1 cellular context compared by ENCODE assay signal in the genomic region with DNA sequence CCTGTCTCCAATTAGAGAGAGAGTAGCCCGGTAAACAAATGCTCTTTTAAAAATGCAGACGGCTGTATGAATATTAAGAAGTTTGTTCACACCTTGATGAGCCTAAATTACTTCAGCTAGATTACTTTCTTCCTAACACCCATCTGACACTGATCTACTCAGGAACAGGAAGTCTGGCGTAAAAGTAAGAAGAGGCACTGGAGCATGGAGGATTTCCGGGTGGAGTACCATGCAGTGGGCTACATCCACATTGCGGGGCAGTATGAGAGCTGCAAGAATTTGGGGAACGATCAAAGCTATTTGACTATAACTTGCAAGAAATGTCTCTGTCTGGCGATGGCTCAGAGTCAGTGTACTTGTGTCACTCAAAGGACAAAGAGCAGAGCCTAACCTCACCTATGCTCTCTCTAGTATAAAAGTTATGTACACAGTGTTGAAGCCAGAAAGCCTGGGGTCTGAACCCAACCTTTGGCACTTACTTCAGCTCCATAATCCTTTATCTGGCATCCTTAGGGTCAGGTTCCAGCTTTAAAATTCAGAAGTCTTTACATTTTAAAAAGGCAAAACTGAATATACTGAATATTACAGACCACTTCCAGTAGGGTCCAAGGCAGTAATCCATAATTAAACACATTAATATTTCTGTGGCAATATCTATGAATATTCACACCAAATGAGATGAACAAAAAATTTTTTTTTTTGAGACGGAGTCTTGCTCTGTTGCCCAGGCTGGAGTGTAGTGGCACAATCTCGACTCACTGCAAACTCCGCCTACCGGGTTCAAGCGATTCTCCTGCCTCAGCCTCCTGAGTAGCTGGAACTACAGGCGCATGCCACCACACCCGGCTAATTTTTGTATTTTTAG.
A peak's percentile ranks its signal among the peaks of the same experiment; 100 is the strongest.
TF ChIP-seq lines count a peak whose summit lies in the region.

No MANE protein-coding gene starts in this region.

TF ChIP-seq in HepG2, 621 proteins besides CTCF, POLR2A, EP300 and RAD21 (continued from another document and continues in another):
- TF ChIP-seq TOPORS (CRISPR knock-in tag; IDR thresholded peaks at IDR 0.05) (no peak), SUZ12 (IDR thresholded peaks at IDR 0.05; ENCODE audit: low read depth, low read length) (no peak), ZNF34 (CRISPR knock-in tag; IDR thresholded peaks at IDR 0.05; ENCODE audit: borderline replicate concordance) (no peak), ZNF556 (CRISPR knock-in tag; IDR thresholded peaks at IDR 0.05; ENCODE audit: borderline replicate concordance) (no peak), NCOA2 (CRISPR knock-in tag; IDR thresholded peaks at IDR 0.05) (peak; percentile 32; the same call in 1 of the 2 replicates), ZNF296 (CRISPR knock-in tag; conservative IDR thresholded peaks at IDR 0.05) (no peak), KLF15 (CRISPR knock-in tag; IDR thresholded peaks at IDR 0.05; ENCODE audit: borderline replicate concordance) (no peak), TAF15 (IDR thresholded peaks at IDR 0.05; ENCODE audit: low read depth, low read length, poor library complexity, severe bottlenecking) (no peak), POGZ (CRISPR knock-in tag; IDR thresholded peaks at IDR 0.05) (no peak), REPIN1 (CRISPR knock-in tag; IDR thresholded peaks at IDR 0.05; ENCODE audit: borderline replicate concordance, low read depth) (no peak), ZFAT (CRISPR knock-in tag; conservative IDR thresholded peaks at IDR 0.05) (no peak), ZNF713 (CRISPR knock-in tag; IDR thresholded peaks at IDR 0.05) (no peak), MYC (CRISPR knock-in tag; IDR thresholded peaks at IDR 0.05; ENCODE audit: borderline replicate concordance) (no peak), SRSF9 (IDR thresholded peaks at IDR 0.05; ENCODE audit: borderline replicate concordance, insufficient read depth, low read depth, low read length, poor library complexity, severe bottlenecking) (no peak), ZNF547 (CRISPR knock-in tag; IDR thresholded peaks at IDR 0.05) (no peak), GZF1 (CRISPR knock-in tag; IDR thresholded peaks at IDR 0.05) (no peak), WIZ (CRISPR knock-in tag; IDR thresholded peaks at IDR 0.05) (no peak), HOXA5 (CRISPR knock-in tag; IDR thresholded peaks at IDR 0.05) (no peak), ZNF569 (CRISPR knock-in tag; IDR thresholded peaks at IDR 0.05; ENCODE audit: borderline replicate concordance) (no peak), ZNF335 (CRISPR knock-in tag; IDR thresholded peaks at IDR 0.05) (no peak), ZNF839 (CRISPR knock-in tag; IDR thresholded peaks at IDR 0.05; ENCODE audit: borderline replicate concordance) (no peak), ZNF670 (CRISPR knock-in tag; IDR thresholded peaks at IDR 0.05; ENCODE audit: borderline replicate concordance) (no peak)
- TF ChIP-seq, protein P1, sequence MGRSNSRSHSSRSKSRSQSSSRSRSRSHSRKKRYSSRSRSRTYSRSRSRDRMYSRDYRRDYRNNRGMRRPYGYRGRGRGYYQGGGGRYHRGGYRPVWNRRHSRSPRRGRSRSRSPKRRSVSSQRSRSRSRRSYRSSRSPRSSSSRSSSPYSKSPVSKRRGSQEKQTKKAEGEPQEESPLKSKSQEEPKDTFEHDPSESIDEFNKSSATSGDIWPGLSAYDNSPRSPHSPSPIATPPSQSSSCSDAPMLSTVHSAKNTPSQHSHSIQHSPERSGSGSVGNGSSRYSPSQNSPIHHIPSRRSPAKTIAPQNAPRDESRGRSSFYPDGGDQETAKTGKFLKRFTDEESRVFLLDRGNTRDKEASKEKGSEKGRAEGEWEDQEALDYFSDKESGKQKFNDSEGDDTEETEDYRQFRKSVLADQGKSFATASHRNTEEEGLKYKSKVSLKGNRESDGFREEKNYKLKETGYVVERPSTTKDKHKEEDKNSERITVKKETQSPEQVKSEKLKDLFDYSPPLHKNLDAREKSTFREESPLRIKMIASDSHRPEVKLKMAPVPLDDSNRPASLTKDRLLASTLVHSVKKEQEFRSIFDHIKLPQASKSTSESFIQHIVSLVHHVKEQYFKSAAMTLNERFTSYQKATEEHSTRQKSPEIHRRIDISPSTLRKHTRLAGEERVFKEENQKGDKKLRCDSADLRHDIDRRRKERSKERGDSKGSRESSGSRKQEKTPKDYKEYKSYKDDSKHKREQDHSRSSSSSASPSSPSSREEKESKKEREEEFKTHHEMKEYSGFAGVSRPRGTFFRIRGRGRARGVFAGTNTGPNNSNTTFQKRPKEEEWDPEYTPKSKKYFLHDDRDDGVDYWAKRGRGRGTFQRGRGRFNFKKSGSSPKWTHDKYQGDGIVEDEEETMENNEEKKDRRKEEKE (IDR thresholded peaks at IDR 0.05) = no peak
- TF ChIP-seq, protein P2, sequence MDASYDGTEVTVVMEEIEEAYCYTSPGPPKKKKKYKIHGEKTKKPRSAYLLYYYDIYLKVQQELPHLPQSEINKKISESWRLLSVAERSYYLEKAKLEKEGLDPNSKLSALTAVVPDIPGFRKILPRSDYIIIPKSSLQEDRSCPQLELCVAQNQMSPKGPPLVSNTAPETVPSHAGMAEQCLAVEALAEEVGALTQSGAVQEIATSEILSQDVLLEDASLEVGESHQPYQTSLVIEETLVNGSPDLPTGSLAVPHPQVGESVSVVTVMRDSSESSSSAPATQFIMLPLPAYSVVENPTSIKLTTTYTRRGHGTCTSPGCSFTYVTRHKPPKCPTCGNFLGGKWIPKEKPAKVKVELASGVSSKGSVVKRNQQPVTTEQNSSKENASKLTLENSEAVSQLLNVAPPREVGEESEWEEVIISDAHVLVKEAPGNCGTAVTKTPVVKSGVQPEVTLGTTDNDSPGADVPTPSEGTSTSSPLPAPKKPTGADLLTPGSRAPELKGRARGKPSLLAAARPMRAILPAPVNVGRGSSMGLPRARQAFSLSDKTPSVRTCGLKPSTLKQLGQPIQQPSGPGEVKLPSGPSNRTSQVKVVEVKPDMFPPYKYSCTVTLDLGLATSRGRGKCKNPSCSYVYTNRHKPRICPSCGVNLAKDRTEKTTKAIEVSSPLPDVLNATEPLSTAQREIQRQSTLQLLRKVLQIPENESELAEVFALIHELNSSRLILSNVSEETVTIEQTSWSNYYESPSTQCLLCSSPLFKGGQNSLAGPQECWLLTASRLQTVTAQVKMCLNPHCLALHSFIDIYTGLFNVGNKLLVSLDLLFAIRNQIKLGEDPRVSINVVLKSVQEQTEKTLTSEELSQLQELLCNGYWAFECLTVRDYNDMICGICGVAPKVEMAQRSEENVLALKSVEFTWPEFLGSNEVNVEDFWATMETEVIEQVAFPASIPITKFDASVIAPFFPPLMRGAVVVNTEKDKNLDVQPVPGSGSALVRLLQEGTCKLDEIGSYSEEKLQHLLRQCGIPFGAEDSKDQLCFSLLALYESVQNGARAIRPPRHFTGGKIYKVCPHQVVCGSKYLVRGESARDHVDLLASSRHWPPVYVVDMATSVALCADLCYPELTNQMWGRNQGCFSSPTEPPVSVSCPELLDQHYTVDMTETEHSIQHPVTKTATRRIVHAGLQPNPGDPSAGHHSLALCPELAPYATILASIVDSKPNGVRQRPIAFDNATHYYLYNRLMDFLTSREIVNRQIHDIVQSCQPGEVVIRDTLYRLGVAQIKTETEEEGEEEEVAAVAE (CRISPR knock-in tag; IDR thresholded peaks at IDR 0.05; ENCODE audit: borderline replicate concordance) = no peak
- TF ChIP-seq, protein P3, sequence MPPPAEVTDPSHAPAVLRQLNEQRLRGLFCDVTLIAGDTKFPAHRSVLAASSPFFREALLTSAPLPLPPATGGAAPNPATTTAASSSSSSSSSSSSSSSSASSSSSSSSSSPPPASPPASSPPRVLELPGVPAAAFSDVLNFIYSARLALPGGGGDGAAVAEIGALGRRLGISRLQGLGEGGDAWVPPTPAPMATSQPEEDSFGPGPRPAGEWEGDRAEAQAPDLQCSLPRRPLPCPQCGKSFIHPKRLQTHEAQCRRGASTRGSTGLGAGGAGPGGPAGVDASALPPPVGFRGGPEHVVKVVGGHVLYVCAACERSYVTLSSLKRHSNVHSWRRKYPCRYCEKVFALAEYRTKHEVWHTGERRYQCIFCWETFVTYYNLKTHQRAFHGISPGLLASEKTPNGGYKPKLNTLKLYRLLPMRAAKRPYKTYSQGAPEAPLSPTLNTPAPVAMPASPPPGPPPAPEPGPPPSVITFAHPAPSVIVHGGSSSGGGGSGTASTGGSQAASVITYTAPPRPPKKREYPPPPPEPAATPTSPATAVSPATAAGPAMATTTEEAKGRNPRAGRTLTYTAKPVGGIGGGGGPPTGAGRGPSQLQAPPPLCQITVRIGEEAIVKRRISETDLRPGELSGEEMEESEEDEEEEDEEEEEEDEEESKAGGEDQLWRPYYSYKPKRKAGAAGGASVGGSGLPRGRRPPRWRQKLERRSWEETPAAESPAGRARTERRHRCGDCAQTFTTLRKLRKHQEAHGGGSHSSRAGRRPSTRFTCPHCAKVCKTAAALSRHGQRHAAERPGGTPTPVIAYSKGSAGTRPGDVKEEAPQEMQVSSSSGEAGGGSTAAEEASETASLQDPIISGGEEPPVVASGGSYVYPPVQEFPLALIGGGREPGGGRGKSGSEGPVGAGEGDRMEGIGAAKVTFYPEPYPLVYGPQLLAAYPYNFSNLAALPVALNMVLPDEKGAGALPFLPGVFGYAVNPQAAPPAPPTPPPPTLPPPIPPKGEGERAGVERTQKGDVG (CRISPR knock-in tag; IDR thresholded peaks at IDR 0.05; ENCODE audit: borderline replicate concordance) = no peak
- TF ChIP-seq, protein P4, sequence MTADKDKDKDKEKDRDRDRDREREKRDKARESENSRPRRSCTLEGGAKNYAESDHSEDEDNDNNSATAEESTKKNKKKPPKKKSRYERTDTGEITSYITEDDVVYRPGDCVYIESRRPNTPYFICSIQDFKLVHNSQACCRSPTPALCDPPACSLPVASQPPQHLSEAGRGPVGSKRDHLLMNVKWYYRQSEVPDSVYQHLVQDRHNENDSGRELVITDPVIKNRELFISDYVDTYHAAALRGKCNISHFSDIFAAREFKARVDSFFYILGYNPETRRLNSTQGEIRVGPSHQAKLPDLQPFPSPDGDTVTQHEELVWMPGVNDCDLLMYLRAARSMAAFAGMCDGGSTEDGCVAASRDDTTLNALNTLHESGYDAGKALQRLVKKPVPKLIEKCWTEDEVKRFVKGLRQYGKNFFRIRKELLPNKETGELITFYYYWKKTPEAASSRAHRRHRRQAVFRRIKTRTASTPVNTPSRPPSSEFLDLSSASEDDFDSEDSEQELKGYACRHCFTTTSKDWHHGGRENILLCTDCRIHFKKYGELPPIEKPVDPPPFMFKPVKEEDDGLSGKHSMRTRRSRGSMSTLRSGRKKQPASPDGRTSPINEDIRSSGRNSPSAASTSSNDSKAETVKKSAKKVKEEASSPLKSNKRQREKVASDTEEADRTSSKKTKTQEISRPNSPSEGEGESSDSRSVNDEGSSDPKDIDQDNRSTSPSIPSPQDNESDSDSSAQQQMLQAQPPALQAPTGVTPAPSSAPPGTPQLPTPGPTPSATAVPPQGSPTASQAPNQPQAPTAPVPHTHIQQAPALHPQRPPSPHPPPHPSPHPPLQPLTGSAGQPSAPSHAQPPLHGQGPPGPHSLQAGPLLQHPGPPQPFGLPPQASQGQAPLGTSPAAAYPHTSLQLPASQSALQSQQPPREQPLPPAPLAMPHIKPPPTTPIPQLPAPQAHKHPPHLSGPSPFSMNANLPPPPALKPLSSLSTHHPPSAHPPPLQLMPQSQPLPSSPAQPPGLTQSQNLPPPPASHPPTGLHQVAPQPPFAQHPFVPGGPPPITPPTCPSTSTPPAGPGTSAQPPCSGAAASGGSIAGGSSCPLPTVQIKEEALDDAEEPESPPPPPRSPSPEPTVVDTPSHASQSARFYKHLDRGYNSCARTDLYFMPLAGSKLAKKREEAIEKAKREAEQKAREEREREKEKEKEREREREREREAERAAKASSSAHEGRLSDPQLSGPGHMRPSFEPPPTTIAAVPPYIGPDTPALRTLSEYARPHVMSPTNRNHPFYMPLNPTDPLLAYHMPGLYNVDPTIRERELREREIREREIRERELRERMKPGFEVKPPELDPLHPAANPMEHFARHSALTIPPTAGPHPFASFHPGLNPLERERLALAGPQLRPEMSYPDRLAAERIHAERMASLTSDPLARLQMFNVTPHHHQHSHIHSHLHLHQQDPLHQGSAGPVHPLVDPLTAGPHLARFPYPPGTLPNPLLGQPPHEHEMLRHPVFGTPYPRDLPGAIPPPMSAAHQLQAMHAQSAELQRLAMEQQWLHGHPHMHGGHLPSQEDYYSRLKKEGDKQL (CRISPR knock-in tag; IDR thresholded peaks at IDR 0.05; ENCODE audit: low read depth) = no peak
- TF ChIP-seq, protein P5, sequence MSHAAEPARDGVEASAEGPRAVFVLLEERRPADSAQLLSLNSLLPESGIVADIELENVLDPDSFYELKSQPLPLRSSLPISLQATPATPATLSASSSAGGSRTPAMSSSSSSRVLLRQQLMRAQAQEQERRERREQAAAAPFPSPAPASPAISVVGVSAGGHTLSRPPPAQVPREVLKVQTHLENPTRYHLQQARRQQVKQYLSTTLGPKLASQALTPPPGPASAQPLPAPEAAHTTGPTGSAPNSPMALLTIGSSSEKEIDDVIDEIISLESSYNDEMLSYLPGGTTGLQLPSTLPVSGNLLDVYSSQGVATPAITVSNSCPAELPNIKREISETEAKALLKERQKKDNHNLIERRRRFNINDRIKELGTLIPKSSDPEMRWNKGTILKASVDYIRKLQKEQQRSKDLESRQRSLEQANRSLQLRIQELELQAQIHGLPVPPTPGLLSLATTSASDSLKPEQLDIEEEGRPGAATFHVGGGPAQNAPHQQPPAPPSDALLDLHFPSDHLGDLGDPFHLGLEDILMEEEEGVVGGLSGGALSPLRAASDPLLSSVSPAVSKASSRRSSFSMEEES (CRISPR knock-in tag; IDR thresholded peaks at IDR 0.05) = no peak
- TF ChIP-seq, protein P6, sequence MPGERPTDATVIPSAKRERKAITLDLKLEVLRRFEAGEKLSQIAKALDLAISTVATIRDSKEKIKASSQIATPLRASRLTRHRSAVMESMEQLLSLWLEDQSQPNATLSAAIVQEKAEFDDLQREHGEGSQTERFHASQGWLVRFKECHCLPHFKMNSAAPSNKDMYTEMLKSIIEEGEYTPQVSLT (CRISPR knock-in tag; IDR thresholded peaks at IDR 0.05; ENCODE audit: borderline replicate concordance, low read depth) = no peak
- TF ChIP-seq, protein P7, sequence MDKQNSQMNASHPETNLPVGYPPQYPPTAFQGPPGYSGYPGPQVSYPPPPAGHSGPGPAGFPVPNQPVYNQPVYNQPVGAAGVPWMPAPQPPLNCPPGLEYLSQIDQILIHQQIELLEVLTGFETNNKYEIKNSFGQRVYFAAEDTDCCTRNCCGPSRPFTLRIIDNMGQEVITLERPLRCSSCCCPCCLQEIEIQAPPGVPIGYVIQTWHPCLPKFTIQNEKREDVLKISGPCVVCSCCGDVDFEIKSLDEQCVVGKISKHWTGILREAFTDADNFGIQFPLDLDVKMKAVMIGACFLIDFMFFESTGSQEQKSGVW (CRISPR knock-in tag; IDR thresholded peaks at IDR 0.05; ENCODE audit: borderline replicate concordance) = no peak
- TF ChIP-seq, protein P8, sequence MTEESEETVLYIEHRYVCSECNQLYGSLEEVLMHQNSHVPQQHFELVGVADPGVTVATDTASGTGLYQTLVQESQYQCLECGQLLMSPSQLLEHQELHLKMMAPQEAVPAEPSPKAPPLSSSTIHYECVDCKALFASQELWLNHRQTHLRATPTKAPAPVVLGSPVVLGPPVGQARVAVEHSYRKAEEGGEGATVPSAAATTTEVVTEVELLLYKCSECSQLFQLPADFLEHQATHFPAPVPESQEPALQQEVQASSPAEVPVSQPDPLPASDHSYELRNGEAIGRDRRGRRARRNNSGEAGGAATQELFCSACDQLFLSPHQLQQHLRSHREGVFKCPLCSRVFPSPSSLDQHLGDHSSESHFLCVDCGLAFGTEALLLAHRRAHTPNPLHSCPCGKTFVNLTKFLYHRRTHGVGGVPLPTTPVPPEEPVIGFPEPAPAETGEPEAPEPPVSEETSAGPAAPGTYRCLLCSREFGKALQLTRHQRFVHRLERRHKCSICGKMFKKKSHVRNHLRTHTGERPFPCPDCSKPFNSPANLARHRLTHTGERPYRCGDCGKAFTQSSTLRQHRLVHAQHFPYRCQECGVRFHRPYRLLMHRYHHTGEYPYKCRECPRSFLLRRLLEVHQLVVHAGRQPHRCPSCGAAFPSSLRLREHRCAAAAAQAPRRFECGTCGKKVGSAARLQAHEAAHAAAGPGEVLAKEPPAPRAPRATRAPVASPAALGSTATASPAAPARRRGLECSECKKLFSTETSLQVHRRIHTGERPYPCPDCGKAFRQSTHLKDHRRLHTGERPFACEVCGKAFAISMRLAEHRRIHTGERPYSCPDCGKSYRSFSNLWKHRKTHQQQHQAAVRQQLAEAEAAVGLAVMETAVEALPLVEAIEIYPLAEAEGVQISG (CRISPR knock-in tag; IDR thresholded peaks at IDR 0.05) = no peak
